ENCODE assay signal across 23 cellular contexts in genomic region chr3:45241206-45241605, GRCh38.
"Had no signal": no experiment of that assay in that cellular context is flagged by ENCODE, and none has a peak within 500 bp of the region (broad histone marks: within the 10 kb centered on the region; RNA-seq: fewer than 3 reads in every experiment).

No MANE protein-coding gene starts in this region.

- DNase-seq: activated CD4-positive, alpha-beta T cell treated with anti-CD3 and anti-CD28 coated beads for 48 hours; activated CD4-positive, alpha-beta T cell treated with anti-CD3 and anti-CD28 coated beads, Interleukin-2, amount 50 U/mL, for 48 hours; activated CD8-positive, alpha-beta memory T cell treated with anti-CD3 and anti-CD28 coated beads for 24 hours; activated effector memory CD4-positive, alpha-beta T cell treated with Interleukin-2 at 50 U/mL for 16 hours; activated naive CD4-positive, alpha-beta T cell treated with Interleukin-2 at 50 U/mL for 16 hours; activated naive CD8-positive, alpha-beta T cell treated with anti-CD3 and anti-CD28 coated beads for 36 hours; caudate nucleus; cortex of kidney; foreskin keratinocyte; heart left ventricle; hypothalamus; naive thymus-derived CD8-positive, alpha-beta T cell; nucleus accumbens; psoas muscle; sigmoid colon; small intestine; stimulated activated CD4-positive, alpha-beta T cell treated with anti-CD3 and anti-CD28 coated beads, Interleukin-4, amount 100 ng/mL, for 24 hours; T-helper 9 cell; trophoblast cell; uterus had no signal

- H3K4me3 ChIP-seq: heart left ventricle, psoas muscle, sigmoid colon, thoracic aorta, uterus had no signal

- H3K27me3 ChIP-seq: foreskin keratinocyte, sigmoid colon, uterus had no signal

- H3K27ac ChIP-seq: foreskin keratinocyte, heart left ventricle, parathyroid adenoma, psoas muscle, sigmoid colon, thoracic aorta, uterus, VCaP had no signal
